ENCODE assay signal across 8 cellular contexts in the genomic region with DNA sequence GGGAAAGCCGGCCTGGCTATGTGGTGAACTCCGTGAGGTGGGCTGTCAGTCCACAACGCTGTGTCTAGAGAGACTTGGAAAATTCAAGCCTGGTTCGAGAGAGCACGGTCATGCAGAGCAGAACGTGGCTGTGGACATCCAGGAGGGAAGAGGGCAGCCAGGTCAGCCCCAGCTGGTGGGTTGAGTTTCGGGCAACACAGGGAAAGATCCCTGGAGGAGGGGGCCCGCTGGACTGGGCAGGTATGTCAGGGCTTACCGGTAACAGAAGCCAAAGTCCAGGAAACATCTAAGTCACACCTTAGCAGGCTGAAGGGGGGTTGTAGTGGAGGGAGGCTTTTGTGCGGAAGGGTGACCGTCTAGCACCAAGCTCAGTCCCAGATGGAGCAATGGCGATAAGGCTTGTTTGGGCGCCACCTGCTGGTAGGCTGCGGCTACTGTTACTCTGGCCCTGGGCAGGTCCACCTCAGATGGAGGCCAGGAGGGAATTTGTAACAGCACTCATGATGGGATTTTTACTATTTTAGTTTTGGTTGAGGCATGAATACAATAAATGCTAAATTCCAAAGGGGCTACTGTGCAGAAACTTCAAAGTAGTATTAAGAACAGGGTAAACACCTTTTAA.
A peak's percentile ranks its signal among the peaks of the same experiment; 100 is the strongest.
DNase-seq lines count a peak whose midpoint lies in the region; ATAC-seq, FAIRE-seq and TF ChIP-seq lines count a peak whose summit lies in the region.

No MANE protein-coding gene starts in this region.

- POLR2A ChIA-PET in PC-9 (lab: Charles Lee; ENCODE audit: unreplicated experiment) = interaction anchor here (0.5 to 0.6 kb wide), 3 partner anchors 35 to 144 kb away, joined by 3 to 8 read pairs (median 3); a partner anchor contains a TSS

- H3K36me3 ChIP-seq in DND-41 (ENCODE audit: insufficient read depth, low read length) = no peaks in the 10 kb centered on the region
- H3K36me3 ChIP-seq in PC-9 (ENCODE audit: low read depth) = no peaks in the 10 kb centered on the region
- no peaks in the 10 kb centered on the region for H3K36me3 ChIP-seq in neuronal stem cell (replicated peaks in 1 of 2; ENCODE audit: control insufficient read depth in 2 of 2, insufficient read depth in 2 of 2, low read length in 2 of 2)

- peak overlapping the region; percentile 5 for H3K18ac ChIP-seq in neuronal stem cell (ENCODE audit: low read length)

- H3K79me1 ChIP-seq in neuronal stem cell (ENCODE audit: low read depth, low read length) = no peaks in the 10 kb centered on the region

- no peak overlapping the region for H4K8ac ChIP-seq in neuronal stem cell (ENCODE audit: low read depth, low read length)

- peak overlapping the region; percentile 53 for H2AK5ac ChIP-seq in neuronal stem cell (ENCODE audit: low read depth, low read length)

- H3K4me1 ChIP-seq in DND-41 (ENCODE audit: insufficient read depth, low read length) = peaks cover 12% of the 10 kb centered on the region
- H3K4me1 ChIP-seq in PC-9 (replicated peaks; ENCODE audit: insufficient read depth) = peaks cover 14% of the 10 kb centered on the region
- peaks cover 1 to 3% of the 10 kb centered on the region in 2 donors for H3K4me1 ChIP-seq in neuronal stem cell (ENCODE audit: control insufficient read depth in 2 of 2, insufficient read depth in 1 of 2, low read depth in 1 of 2, low read length in 2 of 2)

- H3K14ac ChIP-seq in neuronal stem cell (ENCODE audit: low read length) = no peak overlapping the region

- H3K4me2 ChIP-seq in DND-41 (ENCODE audit: insufficient read depth, low read length) = no peak overlapping the region
- no peak overlapping the region for H3K4me2 ChIP-seq in PC-9
- no peak overlapping the region for H3K4me2 ChIP-seq in neuronal stem cell (ENCODE audit: insufficient read depth, low read length, poor library complexity, severe bottlenecking)

- H3K4me3 ChIP-seq in DND-41 (ENCODE audit: low read depth in 1 of 2, low read length in 2 of 2) (no peak overlapping the region), PC-9 (no peak overlapping the region), fibroblast of the aortic adventitia (ENCODE audit: low read depth, low read length) (no peak overlapping the region), neuronal stem cell (ENCODE audit: low read length in 2 of 2) (no peak overlapping the region)

- DNase-seq in DND-41 = peak; percentile 72
- peak; percentile 72 for DNase-seq in HTR-8/SVneo (ENCODE audit: insufficient read length, low spot score)
- peak; percentile 58 to 72 for DNase-seq in PC-9
- peak; percentile 85 to 87 for DNase-seq in activated T-cell treated with anti-CD3 and anti-CD28 coated beads, Interleukin-2, amount 50 U/mL, for 48 hours
- DNase-seq in fibroblast of the aortic adventitia (ENCODE audit: low read depth) = peak; percentile 61
- peak; percentile 72 for DNase-seq in neuronal stem cell (ENCODE audit: low spot score)
- DNase-seq in substantia nigra (lab: John Stamatoyannopoulos, UW) = peak in 47 of 49 donors; percentile 6 to 88 (median 57)

- no peaks in the 10 kb centered on the region; the same call in 1 of the 2 replicates for H3F3A ChIP-seq in PC-9 (ENCODE audit: insufficient read depth, low read depth)

- no peaks in the 10 kb centered on the region for H3K9me2 ChIP-seq in PC-9 (ENCODE audit: insufficient read depth)

- H3K27me3 ChIP-seq in DND-41 (ENCODE audit: insufficient read depth, low read length, poor library complexity) (no peaks in the 10 kb centered on the region), PC-9 (ENCODE audit: insufficient read depth, low read depth) (no peaks in the 10 kb centered on the region), neuronal stem cell (ENCODE audit: control insufficient read depth in 3 of 3, insufficient read depth in 3 of 3, low read depth in 1 of 3, low read length in 3 of 3) (no peaks in the 10 kb centered on the region)

- H2AFZ ChIP-seq in DND-41 (ENCODE audit: low read depth, low read length) (no peak overlapping the region), PC-9 (no peak overlapping the region), neuronal stem cell (ENCODE audit: low read length) (peak overlapping the region; percentile 73)

- peak overlapping the region; percentile 47 for H4K91ac ChIP-seq in neuronal stem cell (ENCODE audit: low read depth, low read length, poor library complexity)

- CTCF ChIA-PET in PC-9 (lab: Charles Lee) = interaction anchor here (0.5 to 3.0 kb wide), 7 partner anchors 113 to 1619 kb away, joined by 3 to 23 read pairs (median 6); no protein-coding TSS in a partner anchor

- FAIRE-seq in HTR-8/SVneo (lab: Jason Lieb, UNC) = no peak

- no peaks in the 10 kb centered on the region for H3K9me3 ChIP-seq in DND-41 (ENCODE audit: insufficient read depth, low read length, severe bottlenecking)
- H3K9me3 ChIP-seq in PC-9 (ENCODE audit: insufficient read depth, low read depth) = no peaks in the 10 kb centered on the region
- no peaks in the 10 kb centered on the region for H3K9me3 ChIP-seq in neuronal stem cell (replicated peaks in 1 of 2; ENCODE audit: control insufficient read depth in 2 of 2, insufficient read depth in 1 of 2, low read depth in 1 of 2, low read length in 2 of 2)

- ATAC-seq in DND-41 (ENCODE audit: insufficient read depth, low read depth) (peak; percentile 89), GM21528 (IDR thresholded peaks at IDR 0.05; ENCODE audit: low FRiP score, unreplicated experiment) (peak; percentile 93)

- peak overlapping the region; percentile 14 for H2BK15ac ChIP-seq in neuronal stem cell (ENCODE audit: low read length)

- H3K27ac ChIP-seq in DND-41 (ENCODE audit: low read length) = no peak overlapping the region
- no peak overlapping the region for H3K27ac ChIP-seq in PC-9
- H3K27ac ChIP-seq in neuronal stem cell (replicated peaks; ENCODE audit: low read length) = no peak overlapping the region
- no peak overlapping the region for H3K27ac ChIP-seq in substantia nigra (ENCODE audit: low read depth, low read length, poor library complexity, severe bottlenecking)

- no peaks in the 10 kb centered on the region for H4K20me1 ChIP-seq in DND-41 (ENCODE audit: insufficient read depth, low read length)
- no peaks in the 10 kb centered on the region for H4K20me1 ChIP-seq in PC-9 (ENCODE audit: insufficient read depth)

- no peak overlapping the region for H2BK12ac ChIP-seq in neuronal stem cell (ENCODE audit: low read length)

- no peak overlapping the region for H3K4ac ChIP-seq in neuronal stem cell (ENCODE audit: low read length)

- no peak overlapping the region for H2BK5ac ChIP-seq in neuronal stem cell (ENCODE audit: low read length)

- TF ChIP-seq CTCF in DND-41 (IDR thresholded peaks at IDR 0.05; ENCODE audit: borderline replicate concordance, extremely low read depth, low read length, poor library complexity, severe bottlenecking) (peak; percentile 99), PC-9 (conservative IDR thresholded peaks at IDR 0.05) (peak; percentile 99), fibroblast of the aortic adventitia (IDR thresholded peaks at IDR 0.05; ENCODE audit: insufficient read depth, low read length) (peak; percentile 99)

- H3K23ac ChIP-seq in neuronal stem cell (ENCODE audit: low read depth, low read length, poor library complexity) = peak overlapping the region; percentile 38

- no TSS peak for BruUV-seq in PC-9 (replicated peaks; lab: Mats Ljungman, UMichigan)

- H3K79me2 ChIP-seq in DND-41 (ENCODE audit: insufficient read depth, low read length) (no peaks in the 10 kb centered on the region), PC-9 (ENCODE audit: low read depth) (no peaks in the 10 kb centered on the region)

- no CpG with 5 or more reads among the region's 14 CpGs for WGBS in neuronal stem cell (ENCODE audit: extremely low coverage in 2 of 2, insufficient read length in 2 of 2, insufficient replicate concordance in 1 of 2), 2 donors

- no peak overlapping the region for H2BK120ac ChIP-seq in neuronal stem cell (ENCODE audit: low read depth, low read length)

- no peak overlapping the region for H3K9ac ChIP-seq in DND-41 (ENCODE audit: low read depth, low read length)
- H3K9ac ChIP-seq in neuronal stem cell (ENCODE audit: low read depth, low read length, poor library complexity) = no peak overlapping the region

- intact Hi-C loops in PC-9 (cut with micrococcal nuclease; ENCODE audit: unreplicated experiment) = loop anchor here (10.0 kb wide), 5 partner anchors 140 to 1120 kb away; a partner anchor contains a TSS
